17 cellular contexts compared by ENCODE assay signal in the genomic region with DNA sequence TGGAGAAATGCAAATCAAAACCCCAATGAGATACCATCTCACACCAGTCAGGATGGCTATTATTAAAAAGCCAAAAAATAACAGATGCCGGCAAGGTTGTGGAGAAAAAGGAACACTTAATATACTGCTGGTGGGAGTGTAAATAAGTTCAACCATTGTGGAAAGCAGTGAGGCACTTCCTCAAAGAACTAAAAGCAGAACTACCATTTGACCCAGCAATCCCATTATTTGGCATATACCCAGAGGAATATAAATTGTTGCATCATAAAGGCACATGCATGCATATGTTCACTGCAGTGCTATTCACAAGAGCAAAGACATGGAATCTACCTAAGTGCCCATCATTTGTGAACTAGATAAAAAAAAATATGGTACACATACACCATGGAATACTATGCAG. TPM values are rescaled to one million over a fixed set of nuclear protein-coding genes. Genes with fewer than 3 reads are reported as not detected.
"Had no signal": no experiment of that assay in that cellular context is flagged by ENCODE, and none has a peak within 500 bp of the region (broad histone marks: within the 10 kb centered on the region; RNA-seq: fewer than 3 reads in every experiment).

No MANE protein-coding gene starts in this region.

- H3K27ac ChIP-seq: heart left ventricle, pancreas, stomach, thoracic aorta, transverse colon had no signal

- DNase-seq: effector memory CD4-positive, alpha-beta T cell; heart left ventricle; hippocampal formation; kidney glomerular epithelial cell; mammary epithelial cell; mucosa of descending colon; naive thymus-derived CD8-positive, alpha-beta T cell; pancreas; right cardiac atrium; small intestine; stimulated activated CD4-positive, alpha-beta T cell treated with anti-CD3 and anti-CD28 coated beads, Interleukin-12 subunit alpha, Interleukin-12 subunit beta, amount 100 ng/mL, for 4 hours; stimulated activated naive CD4-positive, alpha-beta T cell; stomach; substantia nigra; transverse colon had no signal

- H3K9me3 ChIP-seq: mucosa of descending colon, pancreas, thoracic aorta, transverse colon had no signal

- H3K27me3 ChIP-seq: heart left ventricle, pancreas, stomach, transverse colon had no signal

- H3K36me3 ChIP-seq: heart left ventricle, pancreas, stomach, thoracic aorta, transverse colon had no signal

- ATAC-seq: esophagus mucosa; heart left ventricle; mucosa of descending colon; naive thymus-derived CD8-positive, alpha-beta T cell; right cardiac atrium had no signal

- H3K4me3 ChIP-seq: heart left ventricle, mucosa of descending colon, pancreas, stomach, thoracic aorta, transverse colon had no signal

- H3K4me1 ChIP-seq: heart left ventricle, pancreas, stomach, transverse colon had no signal

RNA-seq across cellular contexts. Expression of gene MGST1, which starts 59.9 kb away (rescaled TPM):
- total RNA-seq: naive thymus-derived CD8-positive, alpha-beta T cell had no signal
